Comparison of ENCODE assay signal across 8 cellular contexts in the genomic region with DNA sequence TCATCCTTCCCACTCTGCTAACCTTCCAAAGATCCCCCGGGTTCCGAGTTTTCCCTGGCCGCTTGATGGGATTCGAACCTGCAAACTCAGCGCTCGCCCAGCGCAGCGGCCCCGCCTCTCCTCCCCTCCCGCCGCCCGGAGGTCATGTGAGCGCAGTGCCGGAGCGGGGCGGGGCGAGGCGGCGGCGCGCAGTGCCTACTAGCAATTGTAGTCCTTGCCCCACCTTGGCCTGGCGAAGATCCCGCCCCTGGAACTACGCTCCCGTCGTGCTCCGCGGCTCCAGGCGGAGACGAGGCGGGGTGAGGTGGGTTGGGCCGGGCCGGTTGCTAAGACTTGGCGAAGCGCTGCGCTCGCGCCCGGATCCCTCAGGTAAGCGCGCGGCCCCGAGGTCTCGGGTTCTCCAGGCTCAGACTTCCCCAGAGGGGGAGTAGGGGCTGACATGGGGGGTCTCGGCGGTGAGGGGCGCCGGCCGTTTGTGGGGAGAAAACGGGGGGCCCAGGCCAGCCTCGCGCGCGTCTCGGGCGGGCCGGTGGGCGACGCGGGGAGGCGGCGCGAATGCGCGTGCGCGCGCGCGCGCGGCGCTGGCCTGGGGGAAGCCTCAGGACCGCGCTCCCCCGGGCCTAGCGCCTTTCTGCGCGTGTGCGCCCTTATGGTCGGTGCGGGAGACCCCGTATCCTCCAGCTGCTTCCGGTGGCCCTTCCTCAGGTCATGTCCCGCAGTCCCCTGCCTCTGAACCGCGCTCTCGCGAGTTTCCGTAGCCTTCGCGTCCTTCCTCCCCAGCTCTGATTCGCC. TPM values are rescaled to one million over a fixed set of nuclear protein-coding genes. Genes with fewer than 3 reads are reported as not detected.
DNase-seq lines count a peak whose midpoint lies in the region; ATAC-seq and TF ChIP-seq lines count a peak whose summit lies in the region.

TSS of gene ADAT3 (plus strand) at position 329 of the 792 bp plus-strand sequence. CDS start 6,649 bp downstream, outside the sequence.
TSS of gene SCAMP4 (plus strand) at position 329 of the 792 bp plus-strand sequence. CDS start 9,621 bp downstream, outside the sequence.

- H3K27ac ChIP-seq in CD4-positive, alpha-beta memory T cell (ENCODE audit: low read depth, low read length) = peak within 1 kb of the TSS; percentile 62
- peak within 1 kb of the TSS; percentile 82 for H3K27ac ChIP-seq in ectodermal cell (ENCODE audit: insufficient read depth, low read depth, low read length, poor library complexity, severe bottlenecking)
- peak within 1 kb of the TSS; percentile 86 for H3K27ac ChIP-seq in lower lobe of right lung

- TF ChIP-seq CTCF in lower lobe of right lung (IDR thresholded peaks at IDR 0.05) = no peak

- H3K27ac Mint-ChIP-seq in CD4-positive, alpha-beta memory T cell = peak within 1 kb of the TSS; percentile 82 to 97 (median 96)
- peak within 1 kb of the TSS; percentile 90 for H3K27ac Mint-ChIP-seq in activated CD8-positive, alpha-beta T cell treated with anti-CD3 and anti-CD28 coated beads, Interleukin-2, amount 10 ng/mL, durations not matched to agents 7 days and 5 days

- peak; percentile 79 for ATAC-seq in GM19467 (IDR thresholded peaks at IDR 0.05; ENCODE audit: unreplicated experiment)
- peak; percentile 98 for ATAC-seq in activated CD8-positive, alpha-beta T cell treated with anti-CD3 and anti-CD28 coated beads, Interleukin-2, amount 10 ng/mL, durations not matched to agents 7 days and 5 days
- ATAC-seq in lower lobe of right lung = peak; percentile 96 to 97

- H3K4me3 ChIP-seq in CD4-positive, alpha-beta memory T cell (ENCODE audit: low read length in 2 of 2) = peak within 1 kb of the TSS; percentile 57 to 75
- H3K4me3 ChIP-seq in ectodermal cell (ENCODE audit: insufficient read depth, low read depth, low read length) = peak within 1 kb of the TSS; percentile 60
- peak within 1 kb of the TSS; percentile 67 for H3K4me3 ChIP-seq in lower lobe of right lung

- H3K9me3 Mint-ChIP-seq in CD4-positive, alpha-beta memory T cell = no peaks in the 10 kb centered on the region
- no peaks in the 10 kb centered on the region for H3K9me3 Mint-ChIP-seq in activated CD8-positive, alpha-beta T cell treated with anti-CD3 and anti-CD28 coated beads, Interleukin-2, amount 10 ng/mL, durations not matched to agents 7 days and 5 days (ENCODE audit: insufficient read depth)

- peaks cover 9 to 46% (median 12%) of the 10 kb centered on the region in 4 donors for H3K4me1 Mint-ChIP-seq in CD4-positive, alpha-beta memory T cell
- H3K4me1 Mint-ChIP-seq in activated CD8-positive, alpha-beta T cell treated with anti-CD3 and anti-CD28 coated beads, Interleukin-2, amount 10 ng/mL, durations not matched to agents 7 days and 5 days (ENCODE audit: low read depth) = peaks cover 51% of the 10 kb centered on the region

- H3K27me3 Mint-ChIP-seq in CD4-positive, alpha-beta memory T cell = no peaks in the 10 kb centered on the region
- no peaks in the 10 kb centered on the region for H3K27me3 Mint-ChIP-seq in activated CD8-positive, alpha-beta T cell treated with anti-CD3 and anti-CD28 coated beads, Interleukin-2, amount 10 ng/mL, durations not matched to agents 7 days and 5 days (ENCODE audit: low read depth)

- intact Hi-C loops in CD4-positive, alpha-beta memory T cell (cut with micrococcal nuclease) = loop anchor here (1.0 kb wide), 7 partner anchors 8 to 57 kb away; partner anchors contain the start of genes ABHD17A and REXO1
- intact Hi-C loops in lower lobe of right lung (cut with DNase I) = no loop called here

- peaks cover 0 to 2% of the 10 kb centered on the region in 2 donors for H3K36me3 Mint-ChIP-seq in CD4-positive, alpha-beta memory T cell
- H3K36me3 Mint-ChIP-seq in activated CD8-positive, alpha-beta T cell treated with anti-CD3 and anti-CD28 coated beads, Interleukin-2, amount 10 ng/mL, durations not matched to agents 7 days and 5 days (ENCODE audit: low read depth) = peaks cover 7% of the 10 kb centered on the region

- H3K4me3 Mint-ChIP-seq in CD4-positive, alpha-beta memory T cell = peak within 1 kb of the TSS; percentile 87 to 96 (median 93)
- H3K4me3 Mint-ChIP-seq in activated CD8-positive, alpha-beta T cell treated with anti-CD3 and anti-CD28 coated beads, Interleukin-2, amount 10 ng/mL, durations not matched to agents 7 days and 5 days = peak within 1 kb of the TSS; percentile 89

- H3K9me3 ChIP-seq in CD4-positive, alpha-beta memory T cell (ENCODE audit: control insufficient read depth in 1 of 2, low read length in 2 of 2) = no peaks in the 10 kb centered on the region
- H3K9me3 ChIP-seq in ectodermal cell (ENCODE audit: control insufficient read depth, low read length) (no peaks in the 10 kb centered on the region), lower lobe of right lung (no peaks in the 10 kb centered on the region)

- 1 to 2% methylated on average over 93 of the region's 93 CpGs for WGBS in ectodermal cell, 2 experiments

- no peaks in the 10 kb centered on the region for H3K36me3 ChIP-seq in CD4-positive, alpha-beta memory T cell (ENCODE audit: insufficient read depth, low read length)
- peaks cover 7% of the 10 kb centered on the region for H3K36me3 ChIP-seq in ectodermal cell (ENCODE audit: control insufficient read depth, insufficient read depth, low read length)
- H3K36me3 ChIP-seq in lower lobe of right lung = no peaks in the 10 kb centered on the region

- H3K4me1 ChIP-seq in CD4-positive, alpha-beta memory T cell (ENCODE audit: insufficient read depth, low read length) = peaks cover 14% of the 10 kb centered on the region
- peaks cover 6% of the 10 kb centered on the region for H3K4me1 ChIP-seq in ectodermal cell (ENCODE audit: control insufficient read depth, insufficient read depth, low read length)
- peaks cover 57% of the 10 kb centered on the region for H3K4me1 ChIP-seq in lower lobe of right lung

- POLR2A ChIA-PET in CD4-positive, alpha-beta memory T cell (lab: Charles Lee; ENCODE audit: partially characterized antibody) = interaction anchor here (0.6 to 2.4 kb wide), 12 partner anchors 8 to 425 kb away, joined by 3 to 15 read pairs (median 4); no protein-coding TSS in a partner anchor
- POLR2A ChIA-PET in activated CD8-positive, alpha-beta T cell treated with anti-CD3 and anti-CD28 coated beads, Interleukin-2, amount 10 ng/mL, durations not matched to agents 7 days and 5 days (lab: Charles Lee) = interaction anchor here (0.6 to 1.7 kb wide), 4 partner anchors 8 to 61 kb away, joined by 3 to 7 read pairs (median 4); no protein-coding TSS in a partner anchor

- CTCF ChIA-PET in CD4-positive, alpha-beta memory T cell (lab: Charles Lee; ENCODE audit: partially characterized antibody) = interaction anchor here (0.9 kb wide), 1 partner anchor 41 kb away, joined by 4 read pairs; no protein-coding TSS in a partner anchor
- CTCF ChIA-PET in activated CD8-positive, alpha-beta T cell treated with anti-CD3 and anti-CD28 coated beads, Interleukin-2, amount 10 ng/mL, durations not matched to agents 7 days and 5 days (lab: Charles Lee) = interaction anchor here (1.2 kb wide), 1 partner anchor 41 kb away, joined by 4 read pairs; no protein-coding TSS in a partner anchor

- no peaks in the 10 kb centered on the region for H3K27me3 ChIP-seq in CD4-positive, alpha-beta memory T cell (ENCODE audit: insufficient read depth, low read length)
- H3K27me3 ChIP-seq in ectodermal cell (ENCODE audit: control insufficient read depth, insufficient read depth, low read length, poor library complexity, severe bottlenecking) = no peaks in the 10 kb centered on the region
- no peaks in the 10 kb centered on the region for H3K27me3 ChIP-seq in lower lobe of right lung (ENCODE audit: low read depth)

- peak; percentile 96 to 99 (median 98) for DNase-seq in CD4-positive, alpha-beta memory T cell
- DNase-seq in HS-5 (ENCODE audit: low read depth) (peak; percentile 82), NK-92 (lab: John Stamatoyannopoulos, UW; ENCODE audit: unreplicated experiment) (peak; percentile 78), lower lobe of right lung (peak; percentile 100)
- DNase-seq in activated CD8-positive, alpha-beta T cell treated with anti-CD3 and anti-CD28 coated beads, Interleukin-2, amount 10 ng/mL, durations not matched to agents 7 days and 5 days = peak; percentile 100
- DNase-seq in stimulated activated CD4-positive, alpha-beta T cell treated with anti-CD3 and anti-CD28 coated beads, TNF-alpha, amount 100 ng/mL, for 1 hour (ENCODE audit: low read depth in 3 of 3, low spot score in 1 of 3) = peak; percentile 95 to 97 (median 95)

RNA-seq across cellular contexts. Expression of gene ADAT3, which starts in this region (rescaled TPM):
- total RNA-seq in CD4-positive, alpha-beta memory T cell = 1 to 10 TPM; 3.7 to 4.9 TPM
- 1 to 10 TPM; 1.4 to 3.9 TPM for polyA plus RNA-seq in CD4-positive, alpha-beta memory T cell
- 10 to 100 TPM in 1 of 2 experiments, 1 to 10 TPM in 1; 9.9 to 11.0 TPM for total RNA-seq in activated CD8-positive, alpha-beta T cell treated with anti-CD3 and anti-CD28 coated beads, Interleukin-2, amount 10 ng/mL, durations not matched to agents 7 days and 5 days
- 5.0 TPM for polyA plus RNA-seq in ectodermal cell (2013, experiment 1 of 4)
- polyA plus RNA-seq in ectodermal cell (2013, experiment 2 of 4) = 5.0 TPM
- 4.2 TPM for polyA plus RNA-seq in ectodermal cell (2013, experiment 3 of 4)
- 4.9 TPM for polyA plus RNA-seq in ectodermal cell (2013, experiment 4 of 4)
- total RNA-seq in lower lobe of right lung = 6.2 TPM

RNA-seq across cellular contexts. Expression of gene SCAMP4, which starts in this region (rescaled TPM):
- total RNA-seq in CD4-positive, alpha-beta memory T cell = 10 to 100 TPM; 23.4 to 29.1 TPM
- 10 to 100 TPM in 1 of 2 donors, 1 to 10 TPM in 1; 9.8 to 15.5 TPM for polyA plus RNA-seq in CD4-positive, alpha-beta memory T cell
- total RNA-seq in activated CD8-positive, alpha-beta T cell treated with anti-CD3 and anti-CD28 coated beads, Interleukin-2, amount 10 ng/mL, durations not matched to agents 7 days and 5 days = 10 to 100 TPM; 29.9 to 37.2 TPM
- polyA plus RNA-seq in ectodermal cell (2013, experiment 1 of 4) = 61.4 TPM
- 72.6 TPM for polyA plus RNA-seq in ectodermal cell (2013, experiment 2 of 4)
- polyA plus RNA-seq in ectodermal cell (2013, experiment 3 of 4) = 53.2 TPM
- 48.9 TPM for polyA plus RNA-seq in ectodermal cell (2013, experiment 4 of 4)
- 65.0 TPM for total RNA-seq in lower lobe of right lung

Comparison
In these comparisons a context has a peak if more than half of its experiments do, and no peak if none do; other contexts are left out.
1. Peak in every context shown above with its lines: DNase-seq, ATAC-seq, H3K4me3 ChIP-seq and H3K27ac ChIP-seq.